9 cellular contexts compared by ENCODE assay signal in genomic region chr3:38297947-38298711, GRCh38. TPM values are rescaled to one million over a fixed set of nuclear protein-coding genes. Genes with fewer than 3 reads are reported as not detected.
DNase-seq lines count a peak whose midpoint lies in the region; ATAC-seq and TF ChIP-seq lines count a peak whose summit lies in the region.
"Had no signal": no experiment of that assay in that cellular context is flagged by ENCODE, and none has a peak within 500 bp of the region (broad histone marks: within the 10 kb centered on the region; RNA-seq: fewer than 3 reads in every experiment).

No MANE protein-coding gene starts in this region.

- H3K9me3 ChIP-seq in PC-9 (ENCODE audit: insufficient read depth, low read depth) (no peaks in the 10 kb centered on the region), upper lobe of left lung (no peaks in the 10 kb centered on the region)

- no peak overlapping the region for H3K4me3 ChIP-seq in PC-9
- no peak overlapping the region for H3K4me3 ChIP-seq in fibroblast of mammary gland (ENCODE audit: control insufficient read depth, low read depth, low read length)
- H3K4me3 ChIP-seq in upper lobe of left lung: no peak overlapping the region

- H3K79me2 ChIP-seq in PC-9 (ENCODE audit: low read depth): no peaks in the 10 kb centered on the region

- H3K27me3 ChIP-seq in PC-9 (ENCODE audit: insufficient read depth, low read depth) (no peaks in the 10 kb centered on the region), upper lobe of left lung (no peaks in the 10 kb centered on the region)

- H3K4me1 ChIP-seq in PC-9 (replicated peaks; ENCODE audit: insufficient read depth) (no peaks in the 10 kb centered on the region), upper lobe of left lung (no peaks in the 10 kb centered on the region)

- H3K27ac ChIP-seq in PC-9: no peak overlapping the region
- H3K27ac ChIP-seq in upper lobe of left lung: no peak overlapping the region

- WGBS in upper lobe of left lung, 2 donors: 81 to 84% methylated on average over 5 of the region's 5 CpGs

- H3K27ac Mint-ChIP-seq in activated CD4-positive, alpha-beta T cell treated with anti-CD3 and anti-CD28 coated beads, Interleukin-2, amount 10 ng/mL, durations not matched to agents 7 days and 5 days: no peak overlapping the region

- no peaks in the 10 kb centered on the region for H3K9me3 Mint-ChIP-seq in activated CD4-positive, alpha-beta T cell treated with anti-CD3 and anti-CD28 coated beads, Interleukin-2, amount 10 ng/mL, durations not matched to agents 7 days and 5 days

- no peak overlapping the region for H3K4me3 Mint-ChIP-seq in activated CD4-positive, alpha-beta T cell treated with anti-CD3 and anti-CD28 coated beads, Interleukin-2, amount 10 ng/mL, durations not matched to agents 7 days and 5 days

- H3K4me2 ChIP-seq in PC-9: no peak overlapping the region

- DNase-seq in activated CD8-positive, alpha-beta memory T cell treated with anti-CD3 and anti-CD28 coated beads for 24 hours: peak; percentile 19
- no peak for DNase-seq in activated CD8-positive, alpha-beta memory T cell treated with anti-CD3 and anti-CD28 coated beads, Interleukin-2, amount 50 U/mL, for 4 hours
- DNase-seq in PC-9 (no peak), fibroblast of mammary gland (ENCODE audit: low read depth) (peak; percentile 43), upper lobe of left lung (no peak), Right ventricle myocardium inferior (ENCODE audit: missing footprints) (no peak)
- no peak for DNase-seq in activated CD4-positive, alpha-beta T cell treated with anti-CD3 and anti-CD28 coated beads, Interleukin-2, amount 10 ng/mL, durations not matched to agents 7 days and 5 days
- DNase-seq in effector CD8-positive, alpha-beta T cell (lab: John Stamatoyannopoulos, UW): no peak

- no peaks in the 10 kb centered on the region for H3K4me1 Mint-ChIP-seq in activated CD4-positive, alpha-beta T cell treated with anti-CD3 and anti-CD28 coated beads, Interleukin-2, amount 10 ng/mL, durations not matched to agents 7 days and 5 days

- no peaks in the 10 kb centered on the region for H3F3A ChIP-seq in PC-9 (ENCODE audit: insufficient read depth, low read depth)

- no peaks in the 10 kb centered on the region for H4K20me1 ChIP-seq in PC-9 (ENCODE audit: insufficient read depth)

- CTCF ChIA-PET in PC-9 (lab: Charles Lee): interaction anchor here (0.5 to 0.7 kb wide), 2 partner anchors 200 to 323 kb away, joined by 4 read pairs; no protein-coding TSS in a partner anchor
- CTCF ChIA-PET in activated CD4-positive, alpha-beta T cell treated with anti-CD3 and anti-CD28 coated beads, Interleukin-2, amount 10 ng/mL, durations not matched to agents 7 days and 5 days (lab: Charles Lee): interaction anchor here (1.0 to 1.3 kb wide), 2 partner anchors 29 to 49 kb away, joined by 3 to 4 read pairs; partner anchors contain the start of gene XYLB

- no peaks in the 10 kb centered on the region for H3K9me2 ChIP-seq in PC-9 (ENCODE audit: insufficient read depth)

- no peak overlapping the region for H2AFZ ChIP-seq in PC-9

- TF ChIP-seq POLR2A in upper lobe of left lung (IDR thresholded peaks at IDR 0.05): no peak

- peaks cover 12% of the 10 kb centered on the region for H3K27me3 Mint-ChIP-seq in activated CD4-positive, alpha-beta T cell treated with anti-CD3 and anti-CD28 coated beads, Interleukin-2, amount 10 ng/mL, durations not matched to agents 7 days and 5 days

- TF ChIP-seq EP300 in upper lobe of left lung (IDR thresholded peaks at IDR 0.05): no peak

- TF ChIP-seq CTCF in PC-9 (conservative IDR thresholded peaks at IDR 0.05) (peak; percentile 65), fibroblast of mammary gland (conservative IDR thresholded peaks at IDR 0.05; ENCODE audit: control insufficient read depth, insufficient read depth, low read depth, low read length) (peak; percentile 52), upper lobe of left lung (IDR thresholded peaks at IDR 0.05) (peak in 4 of 6 experiments; percentile 22 to 34 (median 29))

- intact Hi-C loops in PC-9 (cut with micrococcal nuclease; ENCODE audit: unreplicated experiment) (no loop called here), Right ventricle myocardium inferior (cut with DNase I) (no loop called here)

- H3K36me3 ChIP-seq in PC-9 (ENCODE audit: low read depth) (no peaks in the 10 kb centered on the region), upper lobe of left lung (no peaks in the 10 kb centered on the region)

- no TSS peak for BruUV-seq in PC-9 (replicated peaks; lab: Mats Ljungman, UMichigan)

- H3K36me3 Mint-ChIP-seq in activated CD4-positive, alpha-beta T cell treated with anti-CD3 and anti-CD28 coated beads, Interleukin-2, amount 10 ng/mL, durations not matched to agents 7 days and 5 days (ENCODE audit: low read depth): no peaks in the 10 kb centered on the region

- ATAC-seq in upper lobe of left lung (ENCODE audit: low FRiP score in 2 of 2) (peak in 1 of 2 donors; percentile 58), Right ventricle myocardium inferior (no peak)
- ATAC-seq: activated CD4-positive, CD25-positive, alpha-beta regulatory T cell treated with anti-CD3 and anti-CD28 coated beads, Interleukin-2, amount 50 U/mL, for 24 hours had no signal

- POLR2A ChIA-PET in PC-9 (lab: Charles Lee; ENCODE audit: unreplicated experiment): no interaction called here
- POLR2A ChIA-PET in activated CD4-positive, alpha-beta T cell treated with anti-CD3 and anti-CD28 coated beads, Interleukin-2, amount 10 ng/mL, durations not matched to agents 7 days and 5 days (lab: Charles Lee): no interaction called here

RNA-seq across cellular contexts. Expression of gene SLC22A14, which starts 16.0 kb away (rescaled TPM):
- total RNA-seq in PC-9 (2021) (not detected in 2 replicates), upper lobe of left lung (1 to 10 TPM in 1 of 6 donors, under 1 TPM in 1, not detected in 4; 0.30 to 1.6 TPM), Right ventricle myocardium inferior (not detected)
- not detected for total RNA-seq in activated CD4-positive, alpha-beta T cell treated with anti-CD3 and anti-CD28 coated beads, Interleukin-2, amount 10 ng/mL, durations not matched to agents 7 days and 5 days

RNA-seq across cellular contexts. Expression of gene SLC22A13, which starts 32.5 kb away (rescaled TPM):
- total RNA-seq in PC-9 (2021) (0.40 and 0.44 TPM in 2 replicates), upper lobe of left lung (1 to 10 TPM in 1 of 6 donors, under 1 TPM in 3, not detected in 2; 0.27 to 1.6 (median 0.48) TPM), Right ventricle myocardium inferior (not detected)
- total RNA-seq in activated CD4-positive, alpha-beta T cell treated with anti-CD3 and anti-CD28 coated beads, Interleukin-2, amount 10 ng/mL, durations not matched to agents 7 days and 5 days: under 1 TPM; 0.37 TPM

RNA-seq across cellular contexts. Expression of gene XYLB, which starts 48.5 kb away (rescaled TPM):
- total RNA-seq in PC-9 (2021) (2.4 and 4.2 TPM in 2 replicates), upper lobe of left lung (1 to 10 TPM; 1.3 to 7.3 (median 4.6) TPM), Right ventricle myocardium inferior (0.57 TPM)
- 1 to 10 TPM; 6.9 to 7.0 TPM for total RNA-seq in activated CD4-positive, alpha-beta T cell treated with anti-CD3 and anti-CD28 coated beads, Interleukin-2, amount 10 ng/mL, durations not matched to agents 7 days and 5 days

Comparison
In these comparisons a context has a peak if more than half of its experiments do, and no peak if none do; other contexts are left out.
1. DNase-seq: peak in activated CD8-positive, alpha-beta memory T cell treated with anti-CD3 and anti-CD28 coated beads for 24 hours (single experiment) and fibroblast of mammary gland (single experiment); none in activated CD8-positive, alpha-beta memory T cell treated with anti-CD3 and anti-CD28 coated beads, Interleukin-2, amount 50 U/mL, for 4 hours (single experiment), PC-9 (0 of 2), upper lobe of left lung (0 of 2), Right ventricle myocardium inferior (single experiment), activated CD4-positive, alpha-beta T cell treated with anti-CD3 and anti-CD28 coated beads, Interleukin-2, amount 10 ng/mL, durations not matched to agents 7 days and 5 days (single experiment) and effector CD8-positive, alpha-beta T cell (single experiment).
2. Peak in every context shown above with its lines, with median percentiles within 50 percentile points of each other: CTCF ChIP-seq.